ENCODE assay signal across 1 cellular context in the genomic region with DNA sequence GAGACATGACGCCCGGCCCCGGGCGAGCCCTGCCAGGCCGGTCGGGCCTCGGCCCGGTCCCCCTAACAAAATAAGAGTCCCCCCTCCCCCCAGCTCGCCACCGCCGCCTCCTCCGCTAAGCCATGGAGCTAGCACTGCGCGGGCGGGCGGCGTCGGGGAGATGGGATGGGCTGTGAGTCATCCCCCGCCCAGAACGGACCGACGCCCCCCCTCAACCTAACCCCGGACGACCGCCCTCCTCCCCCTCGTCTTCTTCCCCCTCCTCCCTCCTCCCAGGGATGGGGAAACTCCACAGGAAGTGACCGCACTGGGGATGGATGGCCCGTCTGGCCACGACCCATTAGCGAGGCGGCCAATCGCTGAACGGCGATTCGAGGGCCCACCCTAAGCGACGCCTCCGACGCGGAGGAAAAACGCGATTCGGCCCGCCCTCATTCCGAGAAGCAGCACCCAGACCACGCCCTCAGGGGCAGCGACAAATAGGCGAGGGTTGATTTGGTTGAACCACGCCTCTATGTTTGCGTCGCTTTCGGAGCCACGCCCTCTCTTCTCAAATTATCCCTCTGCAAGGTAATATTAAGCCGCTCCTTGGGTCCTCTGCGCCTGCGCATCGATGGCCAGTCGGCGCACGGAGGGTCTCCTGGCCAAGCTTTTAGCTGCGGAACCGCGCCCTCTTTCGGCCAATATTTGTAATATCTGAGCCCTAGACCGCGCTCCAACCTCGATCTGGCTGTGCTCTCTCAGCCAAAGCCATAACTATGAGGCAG.
A peak's percentile ranks its signal among the peaks of the same experiment; 100 is the strongest.
TF ChIP-seq lines count a peak whose summit lies in the region.

A gene with protein sequence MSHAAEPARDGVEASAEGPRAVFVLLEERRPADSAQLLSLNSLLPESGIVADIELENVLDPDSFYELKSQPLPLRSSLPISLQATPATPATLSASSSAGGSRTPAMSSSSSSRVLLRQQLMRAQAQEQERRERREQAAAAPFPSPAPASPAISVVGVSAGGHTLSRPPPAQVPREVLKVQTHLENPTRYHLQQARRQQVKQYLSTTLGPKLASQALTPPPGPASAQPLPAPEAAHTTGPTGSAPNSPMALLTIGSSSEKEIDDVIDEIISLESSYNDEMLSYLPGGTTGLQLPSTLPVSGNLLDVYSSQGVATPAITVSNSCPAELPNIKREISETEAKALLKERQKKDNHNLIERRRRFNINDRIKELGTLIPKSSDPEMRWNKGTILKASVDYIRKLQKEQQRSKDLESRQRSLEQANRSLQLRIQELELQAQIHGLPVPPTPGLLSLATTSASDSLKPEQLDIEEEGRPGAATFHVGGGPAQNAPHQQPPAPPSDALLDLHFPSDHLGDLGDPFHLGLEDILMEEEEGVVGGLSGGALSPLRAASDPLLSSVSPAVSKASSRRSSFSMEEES (minus strand): TSS at position 138 of the 767 bp plus-strand sequence. CDS start 131 bp downstream, at position 7.

TF ChIP-seq in K562, 482 proteins besides CTCF, POLR2A, EP300 and RAD21 (continued from another document and continues in another):
- 0 out of 2 replicates have a peak, but pooled peaks have one; percentile 42 for TF ChIP-seq JUN (IDR thresholded peaks at IDR 0.05; ENCODE audit: borderline replicate concordance, low read depth, low read length)
- TF ChIP-seq JUN (CRISPR knock-in tag; IDR thresholded peaks at IDR 0.05; ENCODE audit: borderline replicate concordance) = no peak
- TF ChIP-seq ZNF780A (CRISPR knock-in tag; IDR thresholded peaks at IDR 0.05) = no peak
- no peak for TF ChIP-seq NR2C2 (CRISPR knock-in tag; IDR thresholded peaks at IDR 0.05)
- peak; percentile 38; the same call in 1 of the 2 replicates for TF ChIP-seq NR2C2 (tag; IDR thresholded peaks at IDR 0.05)
- TF ChIP-seq NCOA1 (IDR thresholded peaks at IDR 0.05; ENCODE audit: low read depth) = peak; percentile 18; the same call in 1 of the 2 replicates
- no peak for TF ChIP-seq CBFB (CRISPR knock-in tag; IDR thresholded peaks at IDR 0.05)
- no peak for TF ChIP-seq FOS (IDR thresholded peaks at IDR 0.05; ENCODE audit: extremely low read depth, insufficient read length)
- TF ChIP-seq ZNF696 (CRISPR knock-in tag; conservative IDR thresholded peaks at IDR 0.05) = no peak
- no peak for TF ChIP-seq CBX1 (IDR thresholded peaks at IDR 0.05; ENCODE audit: low read depth)
- TF ChIP-seq NR2C1 (IDR thresholded peaks at IDR 0.05) = no peak
- no peak for TF ChIP-seq NR2C1 (tag; IDR thresholded peaks at IDR 0.05)
- TF ChIP-seq, protein P1, sequence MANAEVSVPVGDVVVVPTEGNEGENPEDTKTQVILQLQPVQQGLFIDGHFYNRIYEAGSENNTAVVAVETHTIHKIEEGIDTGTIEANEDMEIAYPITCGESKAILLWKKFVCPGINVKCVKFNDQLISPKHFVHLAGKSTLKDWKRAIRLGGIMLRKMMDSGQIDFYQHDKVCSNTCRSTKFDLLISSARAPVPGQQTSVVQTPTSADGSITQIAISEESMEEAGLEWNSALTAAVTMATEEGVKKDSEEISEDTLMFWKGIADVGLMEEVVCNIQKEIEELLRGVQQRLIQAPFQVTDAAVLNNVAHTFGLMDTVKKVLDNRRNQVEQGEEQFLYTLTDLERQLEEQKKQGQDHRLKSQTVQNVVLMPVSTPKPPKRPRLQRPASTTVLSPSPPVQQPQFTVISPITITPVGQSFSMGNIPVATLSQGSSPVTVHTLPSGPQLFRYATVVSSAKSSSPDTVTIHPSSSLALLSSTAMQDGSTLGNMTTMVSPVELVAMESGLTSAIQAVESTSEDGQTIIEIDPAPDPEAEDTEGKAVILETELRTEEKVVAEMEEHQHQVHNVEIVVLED (CRISPR knock-in tag; IDR thresholded peaks at IDR 0.05) = no peak
- TF ChIP-seq FOSL1 (tag; conservative IDR thresholded peaks at IDR 0.05) = peak; percentile 96
- TF ChIP-seq GATA2 (CRISPR knock-in tag; IDR thresholded peaks at IDR 0.05) = no peak
- no peak for TF ChIP-seq HNRNPH1 (optimal IDR thresholded peaks at IDR 0.05; ENCODE audit: low read depth, low read length)
- TF ChIP-seq HSF4 (CRISPR knock-in tag; IDR thresholded peaks at IDR 0.05; ENCODE audit: borderline replicate concordance) = no peak
- no peak for TF ChIP-seq ZNF444 (CRISPR knock-in tag; IDR thresholded peaks at IDR 0.05)
- no peak for TF ChIP-seq FOXM1 (IDR thresholded peaks at IDR 0.05; ENCODE audit: low read depth)
- no peak for TF ChIP-seq FOXM1 (CRISPR knock-in tag; IDR thresholded peaks at IDR 0.05; ENCODE audit: low read depth)
- no peak for TF ChIP-seq ZNF583 (CRISPR knock-in tag; IDR thresholded peaks at IDR 0.05)
- no peak for TF ChIP-seq ZNF124 (CRISPR knock-in tag; IDR thresholded peaks at IDR 0.05)
- TF ChIP-seq MXI1 (IDR thresholded peaks at IDR 0.05; ENCODE audit: low read depth, low read length) = no peak
- TF ChIP-seq SPI1 (IDR thresholded peaks at IDR 0.05; ENCODE audit: borderline replicate concordance, low read depth, low read length) = no peak
- no peak for TF ChIP-seq GTF2E2 (tag; IDR thresholded peaks at IDR 0.05)
- TF ChIP-seq, protein P2, sequence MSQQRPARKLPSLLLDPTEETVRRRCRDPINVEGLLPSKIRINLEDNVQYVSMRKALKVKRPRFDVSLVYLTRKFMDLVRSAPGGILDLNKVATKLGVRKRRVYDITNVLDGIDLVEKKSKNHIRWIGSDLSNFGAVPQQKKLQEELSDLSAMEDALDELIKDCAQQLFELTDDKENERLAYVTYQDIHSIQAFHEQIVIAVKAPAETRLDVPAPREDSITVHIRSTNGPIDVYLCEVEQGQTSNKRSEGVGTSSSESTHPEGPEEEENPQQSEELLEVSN (IDR thresholded peaks at IDR 0.05; ENCODE audit: borderline replicate concordance in 1 of 2, extremely low read depth in 1 of 2, insufficient read depth in 1 of 2, insufficient read length in 1 of 2, low read depth in 1 of 2, low read length in 1 of 2, poor library complexity in 1 of 2, severe bottlenecking in 1 of 2) = peak in 1 of 2 experiments; percentile 9
- peak; percentile 99 for TF ChIP-seq NRF1 (conservative IDR thresholded peaks at IDR 0.05 in 1 of 2, IDR thresholded peaks at IDR 0.05 in 1 of 2)
- peak; percentile 83 for TF ChIP-seq POLR2G (IDR thresholded peaks at IDR 0.05; ENCODE audit: low read depth, low read length)
- no peak for TF ChIP-seq ZNF121 (CRISPR knock-in tag; conservative IDR thresholded peaks at IDR 0.05)
- no peak for TF ChIP-seq SMARCA4 (IDR thresholded peaks at IDR 0.05)
- TF ChIP-seq ZNF316 (IDR thresholded peaks at IDR 0.05) = no peak
- no peak for TF ChIP-seq NR1H2 (CRISPR knock-in tag; IDR thresholded peaks at IDR 0.05)
- no peak for TF ChIP-seq ARHGAP35 (IDR thresholded peaks at IDR 0.05; ENCODE audit: partially characterized antibody)
- TF ChIP-seq, protein P3, sequence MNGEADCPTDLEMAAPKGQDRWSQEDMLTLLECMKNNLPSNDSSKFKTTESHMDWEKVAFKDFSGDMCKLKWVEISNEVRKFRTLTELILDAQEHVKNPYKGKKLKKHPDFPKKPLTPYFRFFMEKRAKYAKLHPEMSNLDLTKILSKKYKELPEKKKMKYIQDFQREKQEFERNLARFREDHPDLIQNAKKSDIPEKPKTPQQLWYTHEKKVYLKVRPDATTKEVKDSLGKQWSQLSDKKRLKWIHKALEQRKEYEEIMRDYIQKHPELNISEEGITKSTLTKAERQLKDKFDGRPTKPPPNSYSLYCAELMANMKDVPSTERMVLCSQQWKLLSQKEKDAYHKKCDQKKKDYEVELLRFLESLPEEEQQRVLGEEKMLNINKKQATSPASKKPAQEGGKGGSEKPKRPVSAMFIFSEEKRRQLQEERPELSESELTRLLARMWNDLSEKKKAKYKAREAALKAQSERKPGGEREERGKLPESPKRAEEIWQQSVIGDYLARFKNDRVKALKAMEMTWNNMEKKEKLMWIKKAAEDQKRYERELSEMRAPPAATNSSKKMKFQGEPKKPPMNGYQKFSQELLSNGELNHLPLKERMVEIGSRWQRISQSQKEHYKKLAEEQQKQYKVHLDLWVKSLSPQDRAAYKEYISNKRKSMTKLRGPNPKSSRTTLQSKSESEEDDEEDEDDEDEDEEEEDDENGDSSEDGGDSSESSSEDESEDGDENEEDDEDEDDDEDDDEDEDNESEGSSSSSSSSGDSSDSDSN (IDR thresholded peaks at IDR 0.05; ENCODE audit: borderline replicate concordance in 1 of 2, low read depth in 2 of 2, low read length in 2 of 2) = 0 out of 4 replicates have a peak, but pooled peaks of 1 of the 2 experiments have one; percentile 51
- TF ChIP-seq FOXA3 (CRISPR knock-in tag; conservative IDR thresholded peaks at IDR 0.05 in 1 of 2, IDR thresholded peaks at IDR 0.05 in 1 of 2) = no peak
- TF ChIP-seq HDAC6 (IDR thresholded peaks at IDR 0.05; ENCODE audit: low read depth, low read length) = no peak
- TF ChIP-seq SP1 (CRISPR knock-in tag; IDR thresholded peaks at IDR 0.05) = peak; percentile 78
- TF ChIP-seq GABPB2 (CRISPR knock-in tag; conservative IDR thresholded peaks at IDR 0.05) = no peak
- no peak for TF ChIP-seq HEY1 (CRISPR knock-in tag; IDR thresholded peaks at IDR 0.05; ENCODE audit: borderline replicate concordance)
- TF ChIP-seq ZFPM2 (CRISPR knock-in tag; IDR thresholded peaks at IDR 0.05) = no peak
- TF ChIP-seq, protein P4, sequence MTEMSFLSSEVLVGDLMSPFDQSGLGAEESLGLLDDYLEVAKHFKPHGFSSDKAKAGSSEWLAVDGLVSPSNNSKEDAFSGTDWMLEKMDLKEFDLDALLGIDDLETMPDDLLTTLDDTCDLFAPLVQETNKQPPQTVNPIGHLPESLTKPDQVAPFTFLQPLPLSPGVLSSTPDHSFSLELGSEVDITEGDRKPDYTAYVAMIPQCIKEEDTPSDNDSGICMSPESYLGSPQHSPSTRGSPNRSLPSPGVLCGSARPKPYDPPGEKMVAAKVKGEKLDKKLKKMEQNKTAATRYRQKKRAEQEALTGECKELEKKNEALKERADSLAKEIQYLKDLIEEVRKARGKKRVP (CRISPR knock-in tag; IDR thresholded peaks at IDR 0.05) = no peak
- TF ChIP-seq ZNF133 (CRISPR knock-in tag; IDR thresholded peaks at IDR 0.05) = no peak
- TF ChIP-seq, protein P5, sequence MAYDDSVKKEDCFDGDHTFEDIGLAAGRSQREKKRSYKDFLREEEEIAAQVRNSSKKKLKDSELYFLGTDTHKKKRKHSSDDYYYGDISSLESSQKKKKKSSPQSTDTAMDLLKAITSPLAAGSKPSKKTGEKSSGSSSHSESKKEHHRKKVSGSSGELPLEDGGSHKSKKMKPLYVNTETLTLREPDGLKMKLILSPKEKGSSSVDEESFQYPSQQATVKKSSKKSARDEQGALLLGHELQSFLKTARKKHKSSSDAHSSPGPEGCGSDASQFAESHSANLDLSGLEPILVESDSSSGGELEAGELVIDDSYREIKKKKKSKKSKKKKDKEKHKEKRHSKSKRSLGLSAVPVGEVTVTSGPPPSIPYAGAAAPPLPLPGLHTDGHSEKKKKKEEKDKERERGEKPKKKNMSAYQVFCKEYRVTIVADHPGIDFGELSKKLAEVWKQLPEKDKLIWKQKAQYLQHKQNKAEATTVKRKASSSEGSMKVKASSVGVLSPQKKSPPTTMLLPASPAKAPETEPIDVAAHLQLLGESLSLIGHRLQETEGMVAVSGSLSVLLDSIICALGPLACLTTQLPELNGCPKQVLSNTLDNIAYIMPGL (CRISPR knock-in tag; IDR thresholded peaks at IDR 0.05) = no peak
- no peak for TF ChIP-seq ZNF24 (IDR thresholded peaks at IDR 0.05)
- TF ChIP-seq PTTG1 (tag; IDR thresholded peaks at IDR 0.05; ENCODE audit: low read depth) = no peak
- 0 out of 2 replicates have a peak, but pooled peaks have one; percentile 1 for TF ChIP-seq KAT7 (CRISPR knock-in tag; IDR thresholded peaks at IDR 0.05; ENCODE audit: borderline replicate concordance)
- TF ChIP-seq HNRNPLL (IDR thresholded peaks at IDR 0.05; ENCODE audit: low read depth, low read length, poor library complexity, severe bottlenecking) = peak; percentile 81
- no peak for TF ChIP-seq ZNF79 (CRISPR knock-in tag; IDR thresholded peaks at IDR 0.05; ENCODE audit: low read depth)
- TF ChIP-seq ZNF347 (CRISPR knock-in tag; IDR thresholded peaks at IDR 0.05; ENCODE audit: low read depth) = no peak
- peak; percentile 6; the same call in 1 of the 2 replicates for TF ChIP-seq EP400 (IDR thresholded peaks at IDR 0.05)
- TF ChIP-seq, protein P6, sequence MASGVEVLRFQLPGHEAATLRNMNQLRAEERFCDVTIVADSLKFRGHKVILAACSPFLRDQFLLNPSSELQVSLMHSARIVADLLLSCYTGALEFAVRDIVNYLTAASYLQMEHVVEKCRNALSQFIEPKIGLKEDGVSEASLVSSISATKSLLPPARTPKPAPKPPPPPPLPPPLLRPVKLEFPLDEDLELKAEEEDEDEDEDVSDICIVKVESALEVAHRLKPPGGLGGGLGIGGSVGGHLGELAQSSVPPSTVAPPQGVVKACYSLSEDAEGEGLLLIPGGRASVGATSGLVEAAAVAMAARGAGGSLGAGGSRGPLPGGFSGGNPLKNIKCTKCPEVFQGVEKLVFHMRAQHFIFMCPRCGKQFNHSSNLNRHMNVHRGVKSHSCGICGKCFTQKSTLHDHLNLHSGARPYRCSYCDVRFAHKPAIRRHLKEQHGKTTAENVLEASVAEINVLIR (CRISPR knock-in tag; IDR thresholded peaks at IDR 0.05) = no peak
- TF ChIP-seq MAFF (IDR thresholded peaks at IDR 0.05; ENCODE audit: low read length) = no peak
- no peak for TF ChIP-seq TEAD1 (CRISPR knock-in tag; IDR thresholded peaks at IDR 0.05)
- TF ChIP-seq, protein P7, sequence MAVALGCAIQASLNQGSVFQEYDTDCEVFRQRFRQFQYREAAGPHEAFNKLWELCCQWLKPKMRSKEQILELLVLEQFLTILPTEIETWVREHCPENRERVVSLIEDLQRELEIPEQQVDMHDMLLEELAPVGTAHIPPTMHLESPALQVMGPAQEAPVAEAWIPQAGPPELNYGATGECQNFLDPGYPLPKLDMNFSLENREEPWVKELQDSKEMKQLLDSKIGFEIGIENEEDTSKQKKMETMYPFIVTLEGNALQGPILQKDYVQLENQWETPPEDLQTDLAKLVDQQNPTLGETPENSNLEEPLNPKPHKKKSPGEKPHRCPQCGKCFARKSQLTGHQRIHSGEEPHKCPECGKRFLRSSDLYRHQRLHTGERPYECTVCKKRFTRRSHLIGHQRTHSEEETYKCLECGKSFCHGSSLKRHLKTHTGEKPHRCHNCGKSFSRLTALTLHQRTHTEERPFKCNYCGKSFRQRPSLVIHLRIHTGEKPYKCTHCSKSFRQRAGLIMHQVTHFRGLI (CRISPR knock-in tag; IDR thresholded peaks at IDR 0.05) = no peak
- TF ChIP-seq ZSCAN32 (CRISPR knock-in tag; IDR thresholded peaks at IDR 0.05) = no peak
- TF ChIP-seq POLR2AphosphoS2 (IDR thresholded peaks at IDR 0.05; ENCODE audit: low read length) = no peak
- no peak for TF ChIP-seq ZNF3 (CRISPR knock-in tag; IDR thresholded peaks at IDR 0.05)
- TF ChIP-seq CREM (IDR thresholded peaks at IDR 0.05; ENCODE audit: low read depth) = peak; percentile 88
- TF ChIP-seq MBD2 (IDR thresholded peaks at IDR 0.05; ENCODE audit: borderline replicate concordance, low read depth) = peak; percentile 30; the same call in 1 of the 2 replicates
- TF ChIP-seq HDAC2 (IDR thresholded peaks at IDR 0.05) = no peak; the same call in 1 of the 2 replicates
- peak; percentile 18 to 71; a peak in 1 of 4 replicates for TF ChIP-seq MAZ (CRISPR knock-in tag; conservative IDR thresholded peaks at IDR 0.05 in 1 of 2, IDR thresholded peaks at IDR 0.05 in 1 of 2)
- no peak for TF ChIP-seq SRSF1 (IDR thresholded peaks at IDR 0.05; ENCODE audit: low read depth, low read length)
- TF ChIP-seq POLR2H (tag; IDR thresholded peaks at IDR 0.05; ENCODE audit: low read depth) = no peak
- peak; percentile 94 for TF ChIP-seq EGR1 (conservative IDR thresholded peaks at IDR 0.05)
- TF ChIP-seq MTA3 (IDR thresholded peaks at IDR 0.05; ENCODE audit: borderline replicate concordance) = peak; percentile 65
- no peak for TF ChIP-seq SMAD2 (IDR thresholded peaks at IDR 0.05; ENCODE audit: low read depth, low read length)
- TF ChIP-seq RB1 (IDR thresholded peaks at IDR 0.05; ENCODE audit: low read depth) = peak; percentile 74
- TF ChIP-seq HNRNPUL1 (IDR thresholded peaks at IDR 0.05; ENCODE audit: low read length) = no peak
